Comparison of ENCODE assay signal across 21 cellular contexts in the genomic region with DNA sequence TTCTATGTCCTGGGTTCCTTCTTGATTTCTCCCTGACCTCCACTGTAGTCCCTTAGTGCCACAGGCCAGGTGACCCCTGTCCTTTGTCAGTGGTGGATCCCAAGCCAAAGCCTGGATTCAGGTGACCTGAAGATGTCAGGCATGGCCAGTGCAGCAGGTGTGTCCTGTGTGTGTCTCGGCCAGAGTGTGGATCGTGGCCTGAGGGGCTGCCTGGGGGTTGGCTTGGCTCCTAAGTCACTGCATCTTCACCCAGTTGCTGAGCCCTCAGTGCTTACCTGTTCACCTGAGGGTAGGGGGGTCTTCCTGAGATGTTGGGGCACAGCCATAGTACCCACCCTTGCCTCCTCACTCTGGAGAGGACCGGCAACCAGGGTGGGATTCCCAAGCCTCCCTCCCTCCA.
"Had no signal": no experiment of that assay in that cellular context is flagged by ENCODE, and none has a peak within 500 bp of the region (broad histone marks: within the 10 kb centered on the region; RNA-seq: fewer than 3 reads in every experiment).

No MANE protein-coding gene starts in this region.

- H3K27me3 ChIP-seq: colonic mucosa, ovary, right atrium auricular region, thyroid gland had no signal

- H3K4me1 Mint-ChIP-seq: central memory CD8-positive, alpha-beta T cell; naive thymus-derived CD4-positive, alpha-beta T cell; nephron; stimulated activated effector memory CD8-positive, alpha-beta T cell treated with anti-CD3 and anti-CD28 coated beads, Interleukin-12 subunit alpha, Interleukin-12 subunit beta, amount 100 ng/mL, for 72 hours had no signal

- H3K27ac Mint-ChIP-seq: dendritic cell treated with granulocyte-macrophage colony-stimulating factor and Interleukin-4, amounts not matched to agents 40 ng/mL and 50 ng/mL, for 4 days; naive thymus-derived CD4-positive, alpha-beta T cell; nephron; stimulated activated effector memory CD8-positive, alpha-beta T cell treated with anti-CD3 and anti-CD28 coated beads, Interleukin-12 subunit alpha, Interleukin-12 subunit beta, amount 100 ng/mL, for 72 hours; type B pancreatic cell had no signal

- H3K4me3 Mint-ChIP-seq: central memory CD8-positive, alpha-beta T cell; dendritic cell treated with granulocyte-macrophage colony-stimulating factor and Interleukin-4, amounts not matched to agents 40 ng/mL and 50 ng/mL, for 4 days; naive thymus-derived CD4-positive, alpha-beta T cell; nephron; stimulated activated effector memory CD8-positive, alpha-beta T cell treated with anti-CD3 and anti-CD28 coated beads, Interleukin-12 subunit alpha, Interleukin-12 subunit beta, amount 100 ng/mL, for 72 hours; type B pancreatic cell had no signal

- H3K4me3 ChIP-seq: colonic mucosa, left lung, ovary, right atrium auricular region, stomach, thyroid gland had no signal

- H3K27ac ChIP-seq: colonic mucosa, left lung, ovary, right atrium auricular region, thyroid gland had no signal

- DNase-seq: colonic mucosa; effector CD8-positive, alpha-beta T cell; left cardiac atrium; left lung; mesendoderm; naive thymus-derived CD4-positive, alpha-beta T cell; occipital lobe; ovary; small intestine; stimulated activated CD4-positive, alpha-beta T cell treated with anti-CD3 and anti-CD28 coated beads, Interleukin-12 subunit alpha, Interleukin-12 subunit beta, amount 100 ng/mL, for 4 hours; stimulated activated CD4-positive, alpha-beta T cell treated with anti-CD3 and anti-CD28 coated beads, Interleukin-1b, Interleukin-23, amount 100 ng/mL, for 48 hours; stimulated activated CD4-positive, alpha-beta T cell treated with anti-CD3 and anti-CD28 coated beads, Interleukin-4, amount 100 ng/mL, for 24 hours; stimulated activated naive CD4-positive, alpha-beta T cell treated with Interleukin-2 at 50 U/mL for 16 hours; stomach; thyroid gland had no signal

- H3K36me3 Mint-ChIP-seq: naive thymus-derived CD4-positive, alpha-beta T cell; stimulated activated effector memory CD8-positive, alpha-beta T cell treated with anti-CD3 and anti-CD28 coated beads, Interleukin-12 subunit alpha, Interleukin-12 subunit beta, amount 100 ng/mL, for 72 hours; type B pancreatic cell had no signal

- H3K4me1 ChIP-seq: colonic mucosa, left lung, right atrium auricular region had no signal

- H3K36me3 ChIP-seq: colonic mucosa, left lung, ovary, right atrium auricular region, stomach, thyroid gland had no signal

- H3K9me3 Mint-ChIP-seq: central memory CD8-positive, alpha-beta T cell; dendritic cell treated with granulocyte-macrophage colony-stimulating factor and Interleukin-4, amounts not matched to agents 40 ng/mL and 50 ng/mL, for 4 days; nephron; stimulated activated effector memory CD8-positive, alpha-beta T cell treated with anti-CD3 and anti-CD28 coated beads, Interleukin-12 subunit alpha, Interleukin-12 subunit beta, amount 100 ng/mL, for 72 hours; type B pancreatic cell had no signal

- ATAC-seq: left cardiac atrium; left lung; naive thymus-derived CD4-positive, alpha-beta T cell; stimulated activated effector memory CD8-positive, alpha-beta T cell treated with anti-CD3 and anti-CD28 coated beads, Interleukin-12 subunit alpha, Interleukin-12 subunit beta, amount 100 ng/mL, for 72 hours had no signal

- H3K9me3 ChIP-seq: colonic mucosa, left lung, ovary, right atrium auricular region, stomach, thyroid gland had no signal
